1 cellular context compared by ENCODE assay signal in genomic region chr16:15351251-15351650, GRCh38. TPM values are rescaled to one million over a fixed set of nuclear protein-coding genes. Genes with fewer than 3 reads are reported as not detected.
"Had no signal": no experiment of that assay in that cellular context is flagged by ENCODE, and none has a peak within 500 bp of the region (broad histone marks: within the 10 kb centered on the region; RNA-seq: fewer than 3 reads in every experiment).

No MANE protein-coding gene starts in this region.

RNA-seq across cellular contexts. Expression of gene MPV17L, which starts 44.3 kb away (rescaled TPM):
- total RNA-seq: K562 had no signal
- polyA plus RNA-seq: K562 had no signal
